In genomic region chr5:55868846-55869245, GRCh38 we compare ENCODE assay signal across 8 cellular contexts. TPM values are rescaled to one million over a fixed set of nuclear protein-coding genes. Genes with fewer than 3 reads are reported as not detected.
A peak's percentile ranks its signal among the peaks of the same experiment; 100 is the strongest.
DNase-seq lines count a peak whose midpoint lies in the region; ATAC-seq and TF ChIP-seq lines count a peak whose summit lies in the region.

No MANE protein-coding gene starts in this region.

- TF ChIP-seq CTCF in Panc1 (IDR thresholded peaks at IDR 0.05) (no peak), choroid plexus epithelial cell (conservative IDR thresholded peaks at IDR 0.05; ENCODE audit: low read depth, low read length) (no peak), esophagus muscularis mucosa (IDR thresholded peaks at IDR 0.05) (no peak)

- TF ChIP-seq EP300 in esophagus muscularis mucosa (IDR thresholded peaks at IDR 0.05) = no peak

- peaks cover under 1% of the 10 kb centered on the region; the same call in 1 of the 2 replicates for H3K9me3 ChIP-seq in Panc1 (ENCODE audit: control insufficient read depth, insufficient read depth, low read depth, low read length)
- no peaks in the 10 kb centered on the region for H3K9me3 ChIP-seq in esophagus muscularis mucosa

- H3K4me3 ChIP-seq in Panc1 (ENCODE audit: low read depth in 2 of 2, low read length in 2 of 2) = 0 out of 4 replicates have a peak overlapping the region, but pooled peaks of 1 of the 2 experiments have one; percentile 2
- no peak overlapping the region for H3K4me3 ChIP-seq in choroid plexus epithelial cell (ENCODE audit: low read depth, low read length)
- no peak overlapping the region for H3K4me3 ChIP-seq in esophagus muscularis mucosa

- H3K36me3 ChIP-seq in Panc1 (ENCODE audit: control insufficient read depth, insufficient read depth, low read length) = no peaks in the 10 kb centered on the region
- no peaks in the 10 kb centered on the region for H3K36me3 ChIP-seq in esophagus muscularis mucosa

- H3K27ac ChIP-seq in Panc1 (ENCODE audit: low read length) (no peak overlapping the region), esophagus muscularis mucosa (replicated peaks in 1 of 4) (no peak overlapping the region)

- ATAC-seq in Panc1 (peak; percentile 99), HG03354 (IDR thresholded peaks at IDR 0.05; ENCODE audit: poor library complexity, severe bottlenecking, unreplicated experiment) (no peak)

- intact Hi-C loops in Panc1 (cut with micrococcal nuclease; ENCODE audit: unreplicated experiment) (no loop called here), esophagus muscularis mucosa (cut with DNase I) (no loop called here)

- POLR2A ChIA-PET in Panc1 (lab: Charles Lee) = no interaction called here

- no peaks in the 10 kb centered on the region for H3K27me3 ChIP-seq in Panc1 (ENCODE audit: control insufficient read depth, insufficient read depth, low read length)
- H3K27me3 ChIP-seq in esophagus muscularis mucosa = no peaks in the 10 kb centered on the region

- DNase-seq in GM03348 (ENCODE audit: low spot score) (peak; percentile 88), Panc1 (ENCODE audit: low read depth, low spot score) (peak; percentile 98), choroid plexus epithelial cell (ENCODE audit: low read depth) (peak; percentile 96), esophagus muscularis mucosa (ENCODE audit: extremely low spot score) (no peak), DMS 273 treated with DMSO at 0.1 percent for 48 hours (lab: John Stamatoyannopoulos, UW) (no peak), ureter (ENCODE audit: low spot score) (no peak)
- DNase-seq in stimulated activated CD4-positive, alpha-beta T cell treated with anti-CD3 and anti-CD28 coated beads, Interleukin-12 subunit alpha, Interleukin-12 subunit beta, amount 100 ng/mL, for 24 hours (ENCODE audit: low read depth in 2 of 2) = peak; percentile 25 to 50

- 14% methylated on average over 1 of the region's 1 CpG for WGBS in esophagus muscularis mucosa

- in situ Hi-C loops in Panc1 (cut with HindIII; ENCODE audit: low pct_unique_long_range_greater_than_20kb, low sequenced_read_pairs) = no loop called here

- H3K4me1 ChIP-seq in Panc1 (ENCODE audit: control insufficient read depth, insufficient read depth, low read length) (peaks cover 12% of the 10 kb centered on the region; the same call in 1 of the 2 replicates), esophagus muscularis mucosa (peaks cover 0 to 6% (median 0%) of the 10 kb centered on the region in 4 donors)

- TF ChIP-seq POLR2A in esophagus muscularis mucosa (IDR thresholded peaks at IDR 0.05; ENCODE audit: low read depth) = no peak

- BruUV-seq in Panc1 (replicated peaks; lab: Mats Ljungman, UMichigan) = no TSS peak

- CTCF ChIA-PET in Panc1 (lab: Charles Lee) = no interaction called here

RNA-seq across cellular contexts. Expression of gene IL31RA, which starts 17.7 kb away (rescaled TPM):
- total RNA-seq in Panc1 (2021; ENCODE audit: unreplicated experiment) = 3.1 TPM
- 0.90 TPM for polyA plus RNA-seq in Panc1 (2012; ENCODE audit: insufficient read length)
- total RNA-seq in esophagus muscularis mucosa = under 1 TPM in 2 of 4 donors, not detected in 2; 0.17 to 0.29 TPM
- total RNA-seq in ureter = not detected

Comparison
In these comparisons a context has a peak if more than half of its experiments do, and no peak if none do; other contexts are left out.
1. DNase-seq: peak in GM03348 (single experiment), Panc1 (single experiment), choroid plexus epithelial cell (single experiment) and stimulated activated CD4-positive, alpha-beta T cell treated with anti-CD3 and anti-CD28 coated beads, Interleukin-12 subunit alpha, Interleukin-12 subunit beta, amount 100 ng/mL, for 24 hours (2 of 2); none in esophagus muscularis mucosa (single experiment), DMS 273 treated with DMSO at 0.1 percent for 48 hours (single experiment) and ureter (single experiment).